Comparison of ENCODE assay signal across 27 cellular contexts in the genomic region with DNA sequence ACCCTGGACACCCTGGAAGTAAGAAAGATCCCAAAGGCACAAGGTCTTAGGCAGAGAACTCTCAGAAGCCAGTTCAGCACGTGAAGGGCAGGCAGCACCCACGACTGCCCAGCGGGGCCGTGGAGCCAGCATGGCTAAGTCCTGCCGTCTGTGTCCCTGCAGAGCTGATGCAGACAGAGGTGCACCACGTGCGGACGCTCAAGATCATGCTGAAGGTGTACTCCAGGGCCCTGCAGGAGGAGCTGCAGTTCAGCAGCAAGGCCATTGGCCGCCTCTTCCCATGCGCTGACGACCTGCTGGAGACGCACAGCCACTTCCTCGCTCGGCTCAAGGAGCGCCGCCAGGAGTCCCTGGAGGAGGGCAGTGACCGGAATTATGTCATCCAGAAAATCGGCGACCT. TPM values are rescaled to one million over a fixed set of nuclear protein-coding genes. Genes with fewer than 3 reads are reported as not detected.
"Had no signal": no experiment of that assay in that cellular context is flagged by ENCODE, and none has a peak within 500 bp of the region (broad histone marks: within the 10 kb centered on the region; RNA-seq: fewer than 3 reads in every experiment).

No MANE protein-coding gene starts in this region.

- H3K36me3 Mint-ChIP-seq: activated naive CD4-positive, alpha-beta T cell treated with anti-CD3 and anti-CD28 coated beads, Interleukin-2, amount 50 U/mL, for 72 hours had no signal

- H3K4me3 Mint-ChIP-seq: activated CD4-positive, alpha-beta T cell treated with anti-CD3 and anti-CD28 coated beads for 36 hours; activated CD8-positive, alpha-beta T cell treated with anti-CD3 and anti-CD28 coated beads, Interleukin-2, amount 10 ng/mL, durations not matched to agents 7 days and 5 days; activated naive CD8-positive, alpha-beta T cell treated with anti-CD3 and anti-CD28 coated beads, Interleukin-2, amount 50 U/mL, for 24 hours; central memory CD8-positive, alpha-beta T cell; T-helper 17 cell had no signal

- H3K4me1 ChIP-seq: ascending aorta, body of pancreas had no signal

- H3K27ac Mint-ChIP-seq: activated CD4-positive, alpha-beta T cell treated with anti-CD3 and anti-CD28 coated beads for 36 hours; activated CD8-positive, alpha-beta T cell treated with anti-CD3 and anti-CD28 coated beads, Interleukin-2, amount 10 ng/mL, durations not matched to agents 7 days and 5 days; T-helper 17 cell had no signal

- H3K4me3 ChIP-seq: ascending aorta, body of pancreas, K562 had no signal

- H3K9me3 Mint-ChIP-seq: activated naive CD4-positive, alpha-beta T cell treated with anti-CD3 and anti-CD28 coated beads, Interleukin-2, amount 50 U/mL, for 72 hours; activated naive CD8-positive, alpha-beta T cell treated with anti-CD3 and anti-CD28 coated beads, Interleukin-2, amount 50 U/mL, for 24 hours; central memory CD8-positive, alpha-beta T cell had no signal

- H3K4me1 Mint-ChIP-seq: activated CD4-positive, alpha-beta T cell treated with anti-CD3 and anti-CD28 coated beads for 36 hours; activated naive CD8-positive, alpha-beta T cell treated with anti-CD3 and anti-CD28 coated beads, Interleukin-2, amount 50 U/mL, for 24 hours; T-helper 17 cell had no signal

- H3K9me3 ChIP-seq: ascending aorta, body of pancreas had no signal

- DNase-seq: activated CD4-positive, alpha-beta T cell treated with anti-CD3 and anti-CD28 coated beads for 36 hours; activated CD8-positive, alpha-beta memory T cell treated with anti-CD3 and anti-CD28 coated beads, Interleukin-2, amount 50 U/mL, for 48 hours; activated CD8-positive, alpha-beta T cell treated with anti-CD3 and anti-CD28 coated beads, Interleukin-2, amount 10 ng/mL, durations not matched to agents 7 days and 5 days; activated effector memory CD4-positive, alpha-beta T cell treated with anti-CD3 and anti-CD28 coated beads, Interleukin-2, amount 50 U/mL, for 16 hours; activated naive CD4-positive, alpha-beta T cell treated with Interleukin-2 at 50 U/mL for 16 hours; activated naive CD8-positive, alpha-beta T cell treated with anti-CD3 and anti-CD28 coated beads, Interleukin-2, amount 50 U/mL, for 24 hours; activated T-cell treated with anti-CD3 and anti-CD28 coated beads, Interleukin-2, amount 50 U/mL, for 1 hour; amniotic stem cell; body of pancreas; Karpas-422; MM.1S; NCI-H1105 treated with DMSO at 0.1 percent for 48 hours; NCI-H1436 treated with DMSO at 0.1 percent for 48 hours; NCI-H187; NCI-H2081 treated with DMSO at 0.1 percent for 48 hours; NCI-H446 treated with DMSO at 0.1 percent for 48 hours; NCI-H526 treated with DMSO at 0.1 percent for 48 hours; NCI-H82; SIG-M5; T-helper 17 cell; T-helper 9 cell had no signal

- H3K27me3 ChIP-seq: ascending aorta, body of pancreas had no signal

- FAIRE-seq: K562, TTC549 had no signal

- H3K27me3 Mint-ChIP-seq: activated CD4-positive, alpha-beta T cell treated with anti-CD3 and anti-CD28 coated beads for 36 hours; activated naive CD8-positive, alpha-beta T cell treated with anti-CD3 and anti-CD28 coated beads, Interleukin-2, amount 50 U/mL, for 24 hours; central memory CD8-positive, alpha-beta T cell; T-helper 17 cell had no signal

- H3K27ac ChIP-seq: ascending aorta, body of pancreas had no signal

RNA-seq across cellular contexts. Expression of a gene that starts 44.8 kb away (rescaled TPM):
- total RNA-seq: ascending aorta, OCI-LY7, T-helper 17 cell had no signal
